Comparison of ENCODE assay signal across 8 cellular contexts in genomic region chr5:119356384-119357188, GRCh38. TPM values are rescaled to one million over a fixed set of nuclear protein-coding genes. Genes with fewer than 3 reads are reported as not detected.
DNase-seq lines count a peak whose midpoint lies in the region; ATAC-seq and TF ChIP-seq lines count a peak whose summit lies in the region.

No MANE protein-coding gene starts in this region.

- H3K27ac Mint-ChIP-seq in activated naive CD8-positive, alpha-beta T cell treated with anti-CD3 and anti-CD28 coated beads for 36 hours: peak overlapping the region; percentile 98

- no peaks in the 10 kb centered on the region for H3K27me3 Mint-ChIP-seq in activated naive CD8-positive, alpha-beta T cell treated with anti-CD3 and anti-CD28 coated beads for 36 hours

- H3K4me1 ChIP-seq in iPS-20b (ENCODE audit: insufficient read depth, low read length): peaks cover 53% of the 10 kb centered on the region
- peaks cover 21 to 83% (median 64%) of the 10 kb centered on the region in 4 donors for H3K4me1 ChIP-seq in stomach

- TF ChIP-seq EP300 in stomach (IDR thresholded peaks at IDR 0.05): no peak

- TF ChIP-seq POLR2A in stomach (IDR thresholded peaks at IDR 0.05): no peak

- intact Hi-C loops in stomach (cut with DNase I; ENCODE audit: low total_unique reads): no loop called here

- peak; percentile 7 for ATAC-seq in HG02840 (IDR thresholded peaks at IDR 0.05; ENCODE audit: low FRiP score, unreplicated experiment)

- CTCF ChIA-PET in AG04450 (lab: Charles Lee): interaction anchor here (0.6 to 4.4 kb wide), 6 partner anchors 19 to 368 kb away, joined by 3 to 23 read pairs (median 6); partner anchors contain the start of gene DTWD2

- H3K27ac ChIP-seq in AG04450 (ENCODE audit: low read depth, low read length) (peak overlapping the region; percentile 83), iPS-20b (ENCODE audit: low read length) (no peak overlapping the region), stomach (peak overlapping the region in 4 of 5 donors; percentile 77 to 86 (median 80))

- H3K27me3 ChIP-seq in AG04450 (ENCODE audit: control insufficient read depth, insufficient read depth, low read length) (no peaks in the 10 kb centered on the region), iPS-20b (ENCODE audit: insufficient read depth, low read length) (peaks cover 42% of the 10 kb centered on the region; the same call in 1 of the 2 replicates), stomach (no peaks in the 10 kb centered on the region)

- POLR2A ChIA-PET in AG04450 (lab: Yijun Ruan, JAX): interaction anchor here (0.6 to 2.0 kb wide), 4 partner anchors 22 to 88 kb away, joined by 3 to 7 read pairs (median 4); no protein-coding TSS in a partner anchor

- peak overlapping the region; percentile 74; the same call in 1 of the 2 replicates for H3K9ac ChIP-seq in iPS-20b (ENCODE audit: low read depth, low read length)

- peak overlapping the region; percentile 82 for H3K4me3 ChIP-seq in AG04450 (ENCODE audit: low read depth, low read length)
- peak overlapping the region; percentile 77 for H3K4me3 ChIP-seq in iPS-20b (ENCODE audit: low read length)
- peak overlapping the region; percentile 50 to 68 (median 62) for H3K4me3 ChIP-seq in stomach

- peaks cover 71% of the 10 kb centered on the region for H3K36me3 Mint-ChIP-seq in activated naive CD8-positive, alpha-beta T cell treated with anti-CD3 and anti-CD28 coated beads for 36 hours

- H3K4me3 Mint-ChIP-seq in activated naive CD8-positive, alpha-beta T cell treated with anti-CD3 and anti-CD28 coated beads for 36 hours: peak overlapping the region; percentile 99

- H3K4me1 Mint-ChIP-seq in activated naive CD8-positive, alpha-beta T cell treated with anti-CD3 and anti-CD28 coated beads for 36 hours: peaks cover 65% of the 10 kb centered on the region

- TF ChIP-seq CTCF in AG04450 (IDR thresholded peaks at IDR 0.05; ENCODE audit: low read depth, low read length): no peak
- TF ChIP-seq CTCF in stomach (IDR thresholded peaks at IDR 0.05): no peak

- no peak for DNase-seq in AG04450 (ENCODE audit: low read depth, low spot score)
- DNase-seq in activated naive CD8-positive, alpha-beta T cell treated with anti-CD3 and anti-CD28 coated beads for 36 hours: no peak
- DNase-seq in stomach: no peak
- DNase-seq in RPMI8226: no peak
- no peak for DNase-seq in stimulated activated naive CD4-positive, alpha-beta T cell treated with Interleukin-2 at 50 U/mL for 16 hours (lab: John Stamatoyannopoulos, UW)
- no peak for DNase-seq in HuH-7 (ENCODE audit: low spot score)

- H3K36me3 ChIP-seq in iPS-20b (ENCODE audit: insufficient read depth, low read depth, low read length) (no peaks in the 10 kb centered on the region), stomach (no peaks in the 10 kb centered on the region)

- 14 to 30% (median 19%) methylated on average over 9 of the region's 9 CpGs for WGBS in stomach, 5 donors

- H3K9me3 ChIP-seq in AG04450 (ENCODE audit: control insufficient read depth, insufficient read depth, low read length) (no peaks in the 10 kb centered on the region), iPS-20b (ENCODE audit: insufficient read depth, low read depth, low read length) (no peaks in the 10 kb centered on the region), stomach (no peaks in the 10 kb centered on the region)

- H3K9me3 Mint-ChIP-seq in activated naive CD8-positive, alpha-beta T cell treated with anti-CD3 and anti-CD28 coated beads for 36 hours: no peaks in the 10 kb centered on the region

RNA-seq across cellular contexts. Expression of gene TNFAIP8, which starts 0.8 kb away (rescaled TPM):
- polyA plus RNA-seq in AG04450 (2011; rRNA removed): 48.3 and 56.4 TPM in 2 replicates
- polyA minus RNA-seq in AG04450 (2011; rRNA and poly(A)+ RNA removed): 25.1 and 36.2 TPM in 2 replicates
- 100 to 1,000 TPM; 176 to 178 TPM for total RNA-seq in activated naive CD8-positive, alpha-beta T cell treated with anti-CD3 and anti-CD28 coated beads for 36 hours
- 10 to 100 TPM in 3 of 5 donors, 1 to 10 TPM in 2; 1.2 to 37.1 (median 10.7) TPM for total RNA-seq in stomach
- polyA plus RNA-seq in stomach: 10 to 100 TPM in 2 of 3 donors, 1 to 10 TPM in 1; 9.6 to 18.4 (median 14.9) TPM

Comparison
In these comparisons a context has a peak if more than half of its experiments do, and no peak if none do; other contexts are left out.
1. RNA of gene TNFAIP8, which starts 0.8 kb away (total RNA-seq): 176 to 178 TPM in activated naive CD8-positive, alpha-beta T cell treated with anti-CD3 and anti-CD28 coated beads for 36 hours; 1.2 to 37.1 TPM in stomach; every median in the first group is over 4 times any median in the second.
2. Peak in every context shown above with its lines, with median percentiles within 50 percentile points of each other: H3K4me3 ChIP-seq.